8 cellular contexts compared by ENCODE assay signal in the genomic region with DNA sequence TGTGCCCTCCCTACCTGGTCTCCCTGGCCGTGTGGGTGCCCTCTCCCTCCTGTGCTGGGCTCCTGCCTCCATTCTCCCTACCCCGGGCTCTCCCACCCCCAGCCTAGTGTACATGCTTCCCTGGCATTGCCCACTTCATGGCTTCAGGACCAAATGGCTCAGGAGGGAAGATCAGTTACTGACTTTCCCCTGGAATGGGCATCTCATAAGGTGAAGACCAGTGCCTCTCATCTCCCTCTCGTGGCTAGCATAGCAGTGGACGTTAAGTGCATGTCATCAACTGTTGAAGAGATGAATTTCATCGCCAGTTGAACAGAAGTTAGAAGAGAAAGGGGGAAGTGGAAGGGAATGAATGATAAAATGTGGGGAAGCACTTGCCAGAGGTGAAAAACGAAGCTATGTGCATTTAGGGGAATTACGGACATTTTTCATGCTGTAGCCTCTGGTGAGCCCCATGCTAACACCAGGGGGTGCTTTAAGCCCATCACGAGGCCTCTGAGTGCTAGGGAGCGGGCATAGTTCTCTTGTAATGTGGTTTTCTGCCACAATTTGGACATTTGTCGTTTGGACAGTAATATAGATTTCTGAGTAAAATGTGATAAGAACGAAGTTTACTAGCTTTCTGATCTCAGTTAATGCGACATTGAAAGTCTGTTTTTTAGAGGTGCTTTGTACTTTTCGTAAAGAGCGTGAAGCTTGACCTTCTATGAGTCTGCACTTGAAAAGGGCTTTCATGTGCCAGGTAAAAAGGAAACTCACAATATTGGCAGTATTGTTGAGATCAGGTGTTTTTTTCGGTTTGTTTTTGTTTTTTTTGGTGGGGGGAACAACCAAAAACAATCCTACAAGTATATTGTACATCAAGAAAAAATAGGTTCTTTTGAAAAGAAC.
A peak's percentile ranks its signal among the peaks of the same experiment; 100 is the strongest.
DNase-seq lines count a peak whose midpoint lies in the region; ATAC-seq and TF ChIP-seq lines count a peak whose summit lies in the region.

No MANE protein-coding gene starts in this region.

- H4K20me1 ChIP-seq in KMS-11 (ENCODE audit: insufficient read depth) (no peaks in the 10 kb centered on the region), SU-DHL-6 (ENCODE audit: low read depth, low read length) (no peaks in the 10 kb centered on the region)

- no peaks in the 10 kb centered on the region for H3K4me1 ChIP-seq in KMS-11 (ENCODE audit: low read depth, poor library complexity, severe bottlenecking)

- H3K36me3 ChIP-seq in KMS-11 (ENCODE audit: insufficient read depth) (no peaks in the 10 kb centered on the region), SU-DHL-6 (ENCODE audit: low read length) (no peaks in the 10 kb centered on the region)

- in situ Hi-C loops in astrocyte of the cerebellum (cut with HindIII; ENCODE audit: low sequenced_read_pairs) = no loop called here

- ATAC-seq in GM21515 (IDR thresholded peaks at IDR 0.05; ENCODE audit: unreplicated experiment) (no peak), HG03135 (IDR thresholded peaks at IDR 0.05; ENCODE audit: unreplicated experiment) (no peak)

- TF ChIP-seq CTCF in KMS-11 (conservative IDR thresholded peaks at IDR 0.05; ENCODE audit: low read depth, low read length) (0 out of 2 replicates have a peak, but pooled peaks have one; percentile 19), SU-DHL-6 (IDR thresholded peaks at IDR 0.05; ENCODE audit: insufficient read depth, low read length, poor library complexity, severe bottlenecking) (peak; percentile 85), astrocyte of the cerebellum (IDR thresholded peaks at IDR 0.05; ENCODE audit: low read depth, low read length, missing control alignments) (peak; percentile 82)

- DNase-seq in ELR (ENCODE audit: low read depth) (peak; percentile 84), astrocyte of the cerebellum (ENCODE audit: low read depth) (peak; percentile 48), iris pigment epithelial cell (ENCODE audit: low read depth) (peak; percentile 68)
- DNase-seq in stimulated activated CD4-positive, alpha-beta T cell treated with anti-CD3 and anti-CD28 coated beads, Interleukin-2, amount 100 ng/mL, for 4 hours (ENCODE audit: low read depth) = peak; percentile 41

- H3K9ac ChIP-seq in KMS-11 (no peak overlapping the region), SU-DHL-6 (ENCODE audit: low read length) (no peak overlapping the region)

- H3K79me2 ChIP-seq in KMS-11 (ENCODE audit: insufficient read depth, low read depth) (no peaks in the 10 kb centered on the region), SU-DHL-6 (ENCODE audit: insufficient read depth, low read length) (no peaks in the 10 kb centered on the region)

- H2AFZ ChIP-seq in KMS-11 (ENCODE audit: low read depth) (no peak overlapping the region), SU-DHL-6 (ENCODE audit: low read depth, low read length, severe bottlenecking) (no peak overlapping the region)

- no peak overlapping the region for H3K4me2 ChIP-seq in KMS-11
- no peak overlapping the region for H3K4me2 ChIP-seq in SU-DHL-6 (ENCODE audit: low read depth, low read length, poor library complexity, severe bottlenecking)

- no peaks in the 10 kb centered on the region for H3K9me3 ChIP-seq in SU-DHL-6 (ENCODE audit: insufficient read depth, low read length)

- H3F3A ChIP-seq in SU-DHL-6 (ENCODE audit: insufficient read depth) = no peaks in the 10 kb centered on the region

- H3K27ac ChIP-seq in KMS-11 (no peak overlapping the region), SU-DHL-6 (ENCODE audit: low read depth, low read length) (no peak overlapping the region)

- H3K27me3 ChIP-seq in KMS-11 (ENCODE audit: insufficient read depth, low read depth) (no peaks in the 10 kb centered on the region), SU-DHL-6 (ENCODE audit: low read length) (no peaks in the 10 kb centered on the region)

- no peaks in the 10 kb centered on the region for H3K9me2 ChIP-seq in SU-DHL-6 (replicated peaks; ENCODE audit: insufficient read depth, low read length)

- H3K4me3 ChIP-seq in KMS-11 (IDR thresholded peaks at IDR 0.05; ENCODE audit: insufficient read depth, low read depth, low read length) = no peak overlapping the region
- H3K4me3 ChIP-seq in SU-DHL-6 (ENCODE audit: insufficient read depth, low read length, poor library complexity, severe bottlenecking) = no peak overlapping the region
- H3K4me3 ChIP-seq in astrocyte of the cerebellum (ENCODE audit: low read depth, low read length) = no peak overlapping the region

Comparison
In these comparisons a context has a peak if more than half of its experiments do, and no peak if none do; other contexts are left out.
1. CTCF ChIP-seq: peak in every context shown above with its lines; median percentile 85 in SU-DHL-6; 82 in astrocyte of the cerebellum; 19 in KMS-11.